In genomic region chr4:59339631-59340030, GRCh38 we compare ENCODE assay signal across 1 cellular context.
TF ChIP-seq lines count a peak whose summit lies in the region.

No MANE protein-coding gene starts in this region.

TF ChIP-seq in H1, 55 proteins besides CTCF, POLR2A, EP300 and RAD21:
- TF ChIP-seq TEAD4 (IDR thresholded peaks at IDR 0.05; ENCODE audit: low read depth, low read length) (no peak), JUND (IDR thresholded peaks at IDR 0.05; ENCODE audit: low read length) (no peak), CTBP2 (IDR thresholded peaks at IDR 0.05; ENCODE audit: borderline replicate concordance, insufficient read depth, insufficient read length, low read length) (no peak), ASH2L (IDR thresholded peaks at IDR 0.05; ENCODE audit: low read length) (no peak), CHD7 (IDR thresholded peaks at IDR 0.05; ENCODE audit: insufficient replicate concordance, low read length) (no peak), SP2 (IDR thresholded peaks at IDR 0.05; ENCODE audit: low read length) (no peak), YY1 (IDR thresholded peaks at IDR 0.05; ENCODE audit: low read depth, low read length) (no peak), GABPA (IDR thresholded peaks at IDR 0.05; ENCODE audit: borderline replicate concordance, insufficient read depth, low read length) (no peak), RXRA (IDR thresholded peaks at IDR 0.05; ENCODE audit: insufficient read depth, low read depth, low read length) (no peak)
